Comparison of ENCODE assay signal across 1 cellular context in genomic region chr4:185358514-185359433, GRCh38.
A peak's percentile ranks its signal among the peaks of the same experiment; 100 is the strongest.
TF ChIP-seq lines count a peak whose summit lies in the region.

No MANE protein-coding gene starts in this region.

TF ChIP-seq in K562, 482 proteins besides CTCF, POLR2A, EP300 and RAD21 (continues in another document):
- TF ChIP-seq ZNF79 (CRISPR knock-in tag; IDR thresholded peaks at IDR 0.05; ENCODE audit: low read depth) = no peak
- TF ChIP-seq HDAC2 (IDR thresholded peaks at IDR 0.05) = no peak
- no peak for TF ChIP-seq PCBP1 (IDR thresholded peaks at IDR 0.05; ENCODE audit: low read depth, low read length, poor library complexity, severe bottlenecking)
- no peak for TF ChIP-seq NONO (IDR thresholded peaks at IDR 0.05; ENCODE audit: low read depth in 2 of 2, low read length in 1 of 2)
- peak; percentile 91 for TF ChIP-seq HMBOX1 (IDR thresholded peaks at IDR 0.05)
- no peak for TF ChIP-seq PHTF2 (CRISPR knock-in tag; IDR thresholded peaks at IDR 0.05)
- TF ChIP-seq ARID3A (IDR thresholded peaks at IDR 0.05; ENCODE audit: borderline replicate concordance, low read depth, low read length) = 0 out of 2 replicates have a peak, but pooled peaks have one; percentile 15
- TF ChIP-seq ZNF507 (tag; conservative IDR thresholded peaks at IDR 0.05) = no peak
- 0 out of 2 replicates have a peak, but pooled peaks have one; percentile 11 for TF ChIP-seq NCOR1 (IDR thresholded peaks at IDR 0.05)
- TF ChIP-seq ZBTB11 (CRISPR knock-in tag; IDR thresholded peaks at IDR 0.05) = no peak
- no peak for TF ChIP-seq ZNF639 (CRISPR knock-in tag; conservative IDR thresholded peaks at IDR 0.05 in 1 of 2, IDR thresholded peaks at IDR 0.05 in 1 of 2)
- no peak for TF ChIP-seq ATF6 (CRISPR knock-in tag; IDR thresholded peaks at IDR 0.05)
- TF ChIP-seq DPF2 (IDR thresholded peaks at IDR 0.05) = peak; percentile 20; the same call in 1 of the 2 replicates
- TF ChIP-seq ZNF668 (CRISPR knock-in tag; IDR thresholded peaks at IDR 0.05) = no peak
- TF ChIP-seq TSC22D4 (tag; IDR thresholded peaks at IDR 0.05) = no peak
- no peak for TF ChIP-seq ZMIZ1 (IDR thresholded peaks at IDR 0.05; ENCODE audit: low read depth in 2 of 2, low read length in 2 of 2)
- no peak for TF ChIP-seq ZNF146 (CRISPR knock-in tag; IDR thresholded peaks at IDR 0.05; ENCODE audit: unreplicated experiment)
- TF ChIP-seq ZNF121 (CRISPR knock-in tag; conservative IDR thresholded peaks at IDR 0.05) = no peak
- TF ChIP-seq ZNF143 (CRISPR knock-in tag; IDR thresholded peaks at IDR 0.05) = no peak
- TF ChIP-seq NFRKB (IDR thresholded peaks at IDR 0.05; ENCODE audit: low read depth) = no peak
- TF ChIP-seq ZNF165 (CRISPR knock-in tag; IDR thresholded peaks at IDR 0.05; ENCODE audit: borderline replicate concordance) = no peak
- TF ChIP-seq EP400 (IDR thresholded peaks at IDR 0.05) = no peak
- TF ChIP-seq NFATC3 (IDR thresholded peaks at IDR 0.05) = no peak
- no peak for TF ChIP-seq CCAR2 (IDR thresholded peaks at IDR 0.05; ENCODE audit: low read depth, low read length)
- TF ChIP-seq BACH1 (tag; IDR thresholded peaks at IDR 0.05) = no peak
- no peak for TF ChIP-seq BRF1 (IDR thresholded peaks at IDR 0.05; ENCODE audit: borderline replicate concordance, extremely low read depth, insufficient read length)
- no peak for TF ChIP-seq ZBTB5 (IDR thresholded peaks at IDR 0.05)
- TF ChIP-seq ZNF280A (IDR thresholded peaks at IDR 0.05; ENCODE audit: low read depth, partially characterized antibody) = no peak
- TF ChIP-seq ZSCAN32 (CRISPR knock-in tag; IDR thresholded peaks at IDR 0.05) = no peak
- no peak for TF ChIP-seq GABPB1 (CRISPR knock-in tag; IDR thresholded peaks at IDR 0.05)
